ENCODE assay signal across 8 cellular contexts in genomic region chr1:66332524-66332853, GRCh38.
DNase-seq lines count a peak whose midpoint lies in the region; ATAC-seq, FAIRE-seq and TF ChIP-seq lines count a peak whose summit lies in the region.

No MANE protein-coding gene starts in this region.

- H3K27me3 Mint-ChIP-seq in activated CD8-positive, alpha-beta T cell treated with anti-CD3 and anti-CD28 coated beads, Interleukin-2, amount 10 ng/mL, durations not matched to agents 7 days and 5 days (ENCODE audit: low read depth): no peaks in the 10 kb centered on the region

- peak overlapping the region; percentile 81 for H3K27ac ChIP-seq in hepatocyte
- peak overlapping the region; percentile 43 to 96 for H3K27ac ChIP-seq in small intestine (ENCODE audit: low read depth in 1 of 2, low read length in 1 of 2)

- H2AFZ ChIP-seq in hepatocyte: peak overlapping the region; percentile 34

- POLR2A ChIA-PET in activated CD8-positive, alpha-beta T cell treated with anti-CD3 and anti-CD28 coated beads, Interleukin-2, amount 10 ng/mL, durations not matched to agents 7 days and 5 days (lab: Charles Lee): interaction anchor here (0.6 to 7.8 kb wide), 16 partner anchors 13 to 113 kb away, joined by 3 to 87 read pairs (median 4); no protein-coding TSS in a partner anchor

- H3K9me3 ChIP-seq in hepatocyte (ENCODE audit: low read depth) (no peaks in the 10 kb centered on the region), small intestine (ENCODE audit: control insufficient read depth, low read depth) (no peaks in the 10 kb centered on the region)

- H3K36me3 Mint-ChIP-seq in activated CD8-positive, alpha-beta T cell treated with anti-CD3 and anti-CD28 coated beads, Interleukin-2, amount 10 ng/mL, durations not matched to agents 7 days and 5 days (ENCODE audit: low read depth): peaks cover 55% of the 10 kb centered on the region

- peak overlapping the region; percentile 91 for H3K27ac Mint-ChIP-seq in activated CD8-positive, alpha-beta T cell treated with anti-CD3 and anti-CD28 coated beads, Interleukin-2, amount 10 ng/mL, durations not matched to agents 7 days and 5 days

- no peak for TF ChIP-seq CTCF in hepatocyte (IDR thresholded peaks at IDR 0.05; ENCODE audit: poor library complexity)

- ATAC-seq in GM19467 (IDR thresholded peaks at IDR 0.05; ENCODE audit: unreplicated experiment) (peak; percentile 0), HG03159 (IDR thresholded peaks at IDR 0.05; ENCODE audit: unreplicated experiment) (no peak), HG03039 (IDR thresholded peaks at IDR 0.05; ENCODE audit: unreplicated experiment) (no peak)
- peak; percentile 4 for ATAC-seq in activated CD8-positive, alpha-beta T cell treated with anti-CD3 and anti-CD28 coated beads, Interleukin-2, amount 10 ng/mL, durations not matched to agents 7 days and 5 days

- peak overlapping the region; percentile 97 for H3K4me3 Mint-ChIP-seq in activated CD8-positive, alpha-beta T cell treated with anti-CD3 and anti-CD28 coated beads, Interleukin-2, amount 10 ng/mL, durations not matched to agents 7 days and 5 days

- H3K4me1 Mint-ChIP-seq in activated CD8-positive, alpha-beta T cell treated with anti-CD3 and anti-CD28 coated beads, Interleukin-2, amount 10 ng/mL, durations not matched to agents 7 days and 5 days (ENCODE audit: low read depth): peaks cover 59% of the 10 kb centered on the region

- no peaks in the 10 kb centered on the region for H3K79me2 ChIP-seq in hepatocyte

- H3K9me2 ChIP-seq in hepatocyte (replicated peaks; ENCODE audit: insufficient read depth): no peaks in the 10 kb centered on the region

- CTCF ChIA-PET in activated CD8-positive, alpha-beta T cell treated with anti-CD3 and anti-CD28 coated beads, Interleukin-2, amount 10 ng/mL, durations not matched to agents 7 days and 5 days (lab: Charles Lee): interaction anchor here (1.0 to 8.2 kb wide), 22 partner anchors 12 to 113 kb away, joined by 3 to 92 read pairs (median 8); no protein-coding TSS in a partner anchor

- 2% methylated on average over 3 of the region's 3 CpGs for WGBS in hepatocyte (ENCODE audit: low lambda C conversion rate, missing lambda C conversion rate)
- 5 to 7% (median 5%) methylated on average over 3 of the region's 3 CpGs for WGBS in small intestine, 3 donors

- peak overlapping the region; percentile 22 for H3K4me3 ChIP-seq in hepatocyte
- peak overlapping the region; percentile 49 to 62 for H3K4me3 ChIP-seq in small intestine (ENCODE audit: low read depth in 1 of 2, low read length in 2 of 2)

- H3K4me2 ChIP-seq in hepatocyte: peak overlapping the region; percentile 74

- no peaks in the 10 kb centered on the region for H3K36me3 ChIP-seq in hepatocyte (replicated peaks; ENCODE audit: insufficient read depth, low read depth)
- no peaks in the 10 kb centered on the region for H3K36me3 ChIP-seq in small intestine (ENCODE audit: control insufficient read depth in 2 of 2, insufficient read depth in 2 of 2, low read length in 2 of 2)

- H3K4me1 ChIP-seq in hepatocyte (ENCODE audit: insufficient read depth) (peaks cover 8% of the 10 kb centered on the region), small intestine (ENCODE audit: control insufficient read depth in 2 of 2, insufficient read depth in 1 of 2, low read depth in 1 of 2, low read length in 1 of 2) (peaks cover 0 to 4% of the 10 kb centered on the region in 2 donors)

- peaks cover 3% of the 10 kb centered on the region for H3K9me3 Mint-ChIP-seq in activated CD8-positive, alpha-beta T cell treated with anti-CD3 and anti-CD28 coated beads, Interleukin-2, amount 10 ng/mL, durations not matched to agents 7 days and 5 days (ENCODE audit: insufficient read depth)

- H3K27me3 ChIP-seq in hepatocyte (no peaks in the 10 kb centered on the region), small intestine (ENCODE audit: control insufficient read depth in 2 of 2, insufficient read depth in 2 of 2, low read length in 2 of 2) (no peaks in the 10 kb centered on the region)

- FAIRE-seq in small intestine (lab: Jason Lieb, UNC): no peak

- no peak for DNase-seq in activated CD8-positive, alpha-beta T cell treated with anti-CD3 and anti-CD28 coated beads, Interleukin-2, amount 10 ng/mL, durations not matched to agents 7 days and 5 days
- DNase-seq in hepatocyte (ENCODE audit: low spot score) (no peak), small intestine (no peak), NCI-H187 treated with DMSO at 0.1 percent for 48 hours (lab: John Stamatoyannopoulos, UW) (no peak)
- DNase-seq in stimulated activated naive CD4-positive, alpha-beta T cell treated with Interleukin-2 at 50 U/mL for 16 hours (lab: John Stamatoyannopoulos, UW): no peak

- H4K20me1 ChIP-seq in hepatocyte (ENCODE audit: insufficient read depth, poor library complexity, severe bottlenecking): no peaks in the 10 kb centered on the region

Comparison
In these comparisons a context has a peak if more than half of its experiments do, and no peak if none do; other contexts are left out.
1. ATAC-seq: peak in GM19467 (single experiment) and activated CD8-positive, alpha-beta T cell treated with anti-CD3 and anti-CD28 coated beads, Interleukin-2, amount 10 ng/mL, durations not matched to agents 7 days and 5 days (single experiment); none in HG03159 (single experiment) and HG03039 (single experiment).